Comparison of ENCODE assay signal across 1 cellular context in the genomic region with DNA sequence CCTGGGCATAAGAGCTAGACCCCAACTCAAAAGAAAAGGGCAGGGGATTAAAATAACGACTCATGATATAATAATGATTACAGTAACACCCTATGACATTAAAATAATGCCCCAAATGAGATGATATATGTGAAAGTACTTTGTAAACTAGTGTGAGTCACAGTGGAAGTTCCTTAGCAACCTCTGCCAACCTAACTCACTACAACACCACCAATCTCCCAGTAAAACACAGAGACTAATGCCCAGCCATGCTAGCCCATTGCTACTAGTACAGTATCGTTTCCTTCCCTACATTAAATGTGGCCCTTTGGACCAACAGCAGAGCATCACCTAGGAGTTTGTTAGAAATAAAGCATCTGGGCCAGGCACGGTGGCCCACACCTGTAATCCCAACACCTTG.
TF ChIP-seq lines count a peak whose summit lies in the region.

No MANE protein-coding gene starts in this region.

TF ChIP-seq in IMR-90, 13 proteins besides CTCF, POLR2A, EP300 and RAD21 (continued from another document):
- TF ChIP-seq, protein P1, sequence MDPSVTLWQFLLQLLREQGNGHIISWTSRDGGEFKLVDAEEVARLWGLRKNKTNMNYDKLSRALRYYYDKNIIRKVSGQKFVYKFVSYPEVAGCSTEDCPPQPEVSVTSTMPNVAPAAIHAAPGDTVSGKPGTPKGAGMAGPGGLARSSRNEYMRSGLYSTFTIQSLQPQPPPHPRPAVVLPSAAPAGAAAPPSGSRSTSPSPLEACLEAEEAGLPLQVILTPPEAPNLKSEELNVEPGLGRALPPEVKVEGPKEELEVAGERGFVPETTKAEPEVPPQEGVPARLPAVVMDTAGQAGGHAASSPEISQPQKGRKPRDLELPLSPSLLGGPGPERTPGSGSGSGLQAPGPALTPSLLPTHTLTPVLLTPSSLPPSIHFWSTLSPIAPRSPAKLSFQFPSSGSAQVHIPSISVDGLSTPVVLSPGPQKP (IDR thresholded peaks at IDR 0.05; ENCODE audit: borderline replicate concordance, low read depth, low read length): no peak
- no peak for TF ChIP-seq NFE2L2 (IDR thresholded peaks at IDR 0.05; ENCODE audit: low read depth, low read length)
- TF ChIP-seq RCOR1 (IDR thresholded peaks at IDR 0.05; ENCODE audit: insufficient replicate concordance, low read length): no peak
- TF ChIP-seq RFX5 (IDR thresholded peaks at IDR 0.05; ENCODE audit: low read depth, low read length): no peak
- no peak for TF ChIP-seq MAFK (IDR thresholded peaks at IDR 0.05; ENCODE audit: low read depth, low read length)
- no peak for TF ChIP-seq MXI1 (IDR thresholded peaks at IDR 0.05; ENCODE audit: borderline replicate concordance, low read depth, low read length)
